In the genomic region with DNA sequence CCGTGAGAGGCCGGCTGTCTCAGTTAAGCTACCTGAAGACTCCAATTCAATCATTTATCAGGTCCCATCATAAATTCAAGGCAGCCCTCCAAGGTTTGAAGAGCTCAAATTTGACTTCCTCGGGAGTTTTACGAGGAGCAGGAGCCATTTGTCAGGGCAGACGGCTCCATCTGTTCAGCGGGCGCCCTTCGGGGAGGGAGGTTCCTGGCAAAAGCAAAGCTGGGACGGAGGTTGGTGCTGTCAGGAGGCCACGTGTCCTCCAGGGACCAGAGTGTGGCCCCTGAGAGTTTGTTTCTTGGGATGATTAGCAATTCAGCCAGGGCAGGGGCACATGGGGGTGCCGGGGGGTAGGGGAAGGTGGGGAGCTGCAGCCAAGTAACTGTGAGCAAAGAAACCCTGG, we compare ENCODE assay signal across 16 cellular contexts.
A peak's percentile ranks its signal among the peaks of the same experiment; 100 is the strongest.
DNase-seq lines count a peak whose midpoint lies in the region; ATAC-seq lines count a peak whose summit lies in the region.
"Had no signal": no experiment of that assay in that cellular context is flagged by ENCODE, and none has a peak within 500 bp of the region (broad histone marks: within the 10 kb centered on the region; RNA-seq: fewer than 3 reads in every experiment).

No MANE protein-coding gene starts in this region.

- H3K9me3 ChIP-seq in SJCRH30 (replicated peaks) (no peaks in the 10 kb centered on the region), skeletal muscle satellite cell (replicated peaks; ENCODE audit: low read length) (no peaks in the 10 kb centered on the region)

- no peaks in the 10 kb centered on the region for H3K36me3 Mint-ChIP-seq in activated CD4-positive, alpha-beta T cell treated with anti-CD3 and anti-CD28 coated beads for 36 hours (ENCODE audit: low read depth)

- ATAC-seq in activated CD4-positive, alpha-beta T cell treated with anti-CD3 and anti-CD28 coated beads for 36 hours, result no peak
- ATAC-seq: K562 had no signal

- H3K36me3 ChIP-seq in SJCRH30 (no peaks in the 10 kb centered on the region), skeletal muscle satellite cell (ENCODE audit: insufficient read depth, low read length) (no peaks in the 10 kb centered on the region)

- CTCF ChIA-PET in activated CD4-positive, alpha-beta T cell treated with anti-CD3 and anti-CD28 coated beads for 36 hours (lab: Charles Lee), result interaction anchor here (0.5 to 0.9 kb wide), 2 partner anchors 78 to 258 kb away, joined by 3 read pairs; no protein-coding TSS in a partner anchor

- no peaks in the 10 kb centered on the region for H3K4me1 Mint-ChIP-seq in activated CD4-positive, alpha-beta T cell treated with anti-CD3 and anti-CD28 coated beads for 36 hours
- H3K4me1 Mint-ChIP-seq: B cell had no signal

- H3K27ac Mint-ChIP-seq in activated CD4-positive, alpha-beta T cell treated with anti-CD3 and anti-CD28 coated beads for 36 hours, result no peak overlapping the region
- H3K27ac Mint-ChIP-seq: B cell; CD4-positive, alpha-beta T cell had no signal

- no peaks in the 10 kb centered on the region for H3K27me3 Mint-ChIP-seq in activated CD4-positive, alpha-beta T cell treated with anti-CD3 and anti-CD28 coated beads for 36 hours
- H3K27me3 Mint-ChIP-seq: CD4-positive, alpha-beta T cell had no signal

- H3K4me3 Mint-ChIP-seq in activated CD4-positive, alpha-beta T cell treated with anti-CD3 and anti-CD28 coated beads for 36 hours, result no peak overlapping the region
- H3K4me3 Mint-ChIP-seq: B cell; CD4-positive, alpha-beta T cell had no signal

- no peak overlapping the region for H3K9ac ChIP-seq in skeletal muscle satellite cell (ENCODE audit: low read depth, low read length)

- intact Hi-C loops in activated CD4-positive, alpha-beta T cell treated with anti-CD3 and anti-CD28 coated beads for 36 hours (cut with DNase I, micrococcal nuclease), result no loop called here

- DNase-seq in NCI-H1694 treated with DMSO at 0.1 percent for 48 hours (lab: John Stamatoyannopoulos, UW), result peak; percentile 68
- DNase-seq in SJCRH30, result peak; percentile 57 to 63
- DNase-seq in myocyte (ENCODE audit: low read depth), result peak; percentile 34
- DNase-seq in NCI-H1436 treated with DMSO at 0.1 percent for 48 hours (lab: John Stamatoyannopoulos, UW), result no peak
- no peak for DNase-seq in anterior cingulate cortex (lab: John Stamatoyannopoulos, UW)
- DNase-seq in activated CD4-positive, alpha-beta T cell treated with anti-CD3 and anti-CD28 coated beads for 36 hours, result no peak
- DNase-seq: Calu3; CD4-positive, alpha-beta T cell; DMS79 treated with DMSO at 0.1 percent for 48 hours; GDM1; NCI-H146; NCI-H526 had no signal

- H3K4me3 ChIP-seq in SJCRH30 (no peak overlapping the region), skeletal muscle satellite cell (ENCODE audit: low read length) (no peak overlapping the region)
- H3K4me3 ChIP-seq: K562, SK-N-MC had no signal

- no peaks in the 10 kb centered on the region for H3K9me3 Mint-ChIP-seq in activated CD4-positive, alpha-beta T cell treated with anti-CD3 and anti-CD28 coated beads for 36 hours (ENCODE audit: low read depth)
- H3K9me3 Mint-ChIP-seq: CD4-positive, alpha-beta T cell had no signal

- no peak overlapping the region for H3K27ac ChIP-seq in SJCRH30
- H3K27ac ChIP-seq: SK-N-MC had no signal

- peak overlapping the region; percentile 20 for H3K4me2 ChIP-seq in skeletal muscle satellite cell (ENCODE audit: low read length)

- POLR2A ChIA-PET in activated CD4-positive, alpha-beta T cell treated with anti-CD3 and anti-CD28 coated beads for 36 hours (lab: Charles Lee), result no interaction called here

- H3K27me3 ChIP-seq in SJCRH30 (no peaks in the 10 kb centered on the region), skeletal muscle satellite cell (ENCODE audit: control insufficient read depth, insufficient read depth, low read length) (peaks cover 67% of the 10 kb centered on the region)

- peaks cover 31% of the 10 kb centered on the region for H3K4me1 ChIP-seq in SJCRH30
- no peaks in the 10 kb centered on the region for H3K4me1 ChIP-seq in skeletal muscle satellite cell (ENCODE audit: control insufficient read depth, insufficient read depth, low read length)

Comparison
In these comparisons a context has a peak if more than half of its experiments do, and no peak if none do; other contexts are left out.
1. DNase-seq: peak in NCI-H1694 treated with DMSO at 0.1 percent for 48 hours (single experiment), SJCRH30 (2 of 2) and myocyte (single experiment); none in NCI-H1436 treated with DMSO at 0.1 percent for 48 hours (single experiment), anterior cingulate cortex (0 of 58) and activated CD4-positive, alpha-beta T cell treated with anti-CD3 and anti-CD28 coated beads for 36 hours (single experiment).